Comparison of ENCODE assay signal across 8 cellular contexts in the genomic region with DNA sequence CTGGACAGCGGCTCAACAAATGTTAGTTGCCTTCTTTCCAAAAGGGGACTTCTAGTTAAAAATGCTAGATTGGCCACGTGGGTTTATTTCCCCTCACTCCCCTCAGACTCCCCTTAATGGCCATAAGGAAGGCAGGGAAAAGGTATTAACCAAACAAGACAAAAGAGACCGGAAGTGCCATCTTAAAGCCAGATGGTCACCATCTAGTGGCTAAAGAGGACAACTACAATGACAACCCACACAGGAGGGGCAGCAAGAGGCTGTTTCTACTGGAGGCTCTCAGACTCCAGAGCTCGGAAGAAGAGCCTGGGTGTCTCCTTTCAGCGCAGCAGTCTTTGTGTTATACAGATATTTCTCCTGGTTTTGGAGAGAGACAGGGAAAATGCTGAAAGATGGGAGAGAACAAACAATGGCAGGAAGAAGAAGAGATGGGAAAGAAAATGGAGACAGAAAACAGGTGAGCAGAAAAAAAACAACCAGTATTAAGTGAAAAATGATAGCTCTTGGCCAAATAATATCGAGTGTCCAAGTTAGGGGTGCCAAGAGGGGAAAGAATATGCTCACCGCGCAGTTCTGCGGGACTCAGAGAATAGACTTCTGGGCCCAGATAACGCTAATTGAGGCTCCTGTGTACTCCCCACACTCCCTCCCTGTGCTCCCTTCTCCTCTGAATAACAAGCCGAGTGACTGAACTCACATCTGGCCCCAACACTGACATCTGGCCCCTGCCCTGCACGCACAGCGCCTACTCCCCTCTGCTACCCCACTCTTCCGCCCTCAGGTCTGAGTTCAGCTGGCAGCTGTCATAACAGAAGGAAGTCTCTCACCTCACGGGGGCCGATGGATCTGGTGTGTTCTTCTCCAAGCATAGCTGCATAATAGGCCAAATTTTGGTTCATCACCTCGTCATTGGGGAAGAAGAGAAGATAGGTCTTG. TPM values are rescaled to one million over a fixed set of nuclear protein-coding genes. Genes with fewer than 3 reads are reported as not detected.
DNase-seq lines count a peak whose midpoint lies in the region; ATAC-seq and TF ChIP-seq lines count a peak whose summit lies in the region.

No MANE protein-coding gene starts in this region.

- peaks cover under 1% of the 10 kb centered on the region for H3K9me3 Mint-ChIP-seq in Caco-2 (ENCODE audit: unreplicated experiment)

- no peaks in the 10 kb centered on the region for H3K4me1 ChIP-seq in Caco-2
- H3K4me1 ChIP-seq in breast epithelium: no peaks in the 10 kb centered on the region
- no peaks in the 10 kb centered on the region for H3K4me1 ChIP-seq in uterus

- H3K36me3 ChIP-seq in Caco-2 (ENCODE audit: control insufficient read depth, insufficient read depth, low read length) (no peaks in the 10 kb centered on the region), breast epithelium (peaks cover 2% of the 10 kb centered on the region), uterus (no peaks in the 10 kb centered on the region)

- H3K27me3 ChIP-seq in Caco-2 (replicated peaks; ENCODE audit: control insufficient read depth, insufficient read depth, low read length) (no peaks in the 10 kb centered on the region), breast epithelium (no peaks in the 10 kb centered on the region), uterus (no peaks in the 10 kb centered on the region)

- no peaks in the 10 kb centered on the region for H3K27me3 Mint-ChIP-seq in Caco-2 (ENCODE audit: insufficient read depth, unreplicated experiment)

- H3K9me3 ChIP-seq in Caco-2 (no peaks in the 10 kb centered on the region), breast epithelium (no peaks in the 10 kb centered on the region), uterus (no peaks in the 10 kb centered on the region)

- POLR2A ChIA-PET in Caco-2 (lab: Charles Lee): interaction anchor here (1.3 kb wide), 1 partner anchor 10 kb away, joined by 6 read pairs; a partner anchor contains a TSS

- H3K4me3 Mint-ChIP-seq in Caco-2 (ENCODE audit: unreplicated experiment): no peak overlapping the region

- ATAC-seq in left lobe of liver: peak; percentile 94

- peak in 1 of 2 experiments; percentile 49 for DNase-seq in Caco-2
- DNase-seq in HFF-Myc (ENCODE audit: extremely low read depth, low read depth): peak; percentile 40
- peak; percentile 94 for DNase-seq in NCI-H82 (lab: John Stamatoyannopoulos, UW)
- no peak for DNase-seq in breast epithelium (ENCODE audit: low spot score in 2 of 2)
- peak; percentile 29 for DNase-seq in left lobe of liver (ENCODE audit: low spot score)
- no peak for DNase-seq in uterus
- no peak for DNase-seq in UCSD-AML1 (lab: John Stamatoyannopoulos, UW; ENCODE audit: unreplicated experiment)
- no peak for DNase-seq in NCI-H1048 (lab: John Stamatoyannopoulos, UW)

- H3K4me1 Mint-ChIP-seq in Caco-2 (ENCODE audit: low read depth, unreplicated experiment): peaks cover 6% of the 10 kb centered on the region

- H3K36me3 Mint-ChIP-seq in Caco-2 (ENCODE audit: insufficient read depth, unreplicated experiment): peaks cover 12% of the 10 kb centered on the region

- H3K27ac Mint-ChIP-seq in Caco-2 (ENCODE audit: unreplicated experiment): no peak overlapping the region

- CTCF ChIA-PET in Caco-2 (lab: Charles Lee): interaction anchor here (0.8 to 2.0 kb wide), 3 partner anchors 9 to 317 kb away, joined by 3 to 9 read pairs (median 4); a partner anchor contains a TSS

- H3K27ac ChIP-seq in breast epithelium (no peak overlapping the region), uterus (no peak overlapping the region)

- BruUV-seq in Caco-2 (replicated peaks; lab: Mats Ljungman, UMichigan): no TSS peak

- TF ChIP-seq POLR2A in breast epithelium (IDR thresholded peaks at IDR 0.05): no peak
- no peak for TF ChIP-seq POLR2A in uterus (IDR thresholded peaks at IDR 0.05)

- TF ChIP-seq CTCF in Caco-2 (IDR thresholded peaks at IDR 0.05; ENCODE audit: insufficient read depth in 1 of 2, low read depth in 1 of 2, low read length in 1 of 2, severe bottlenecking in 1 of 2, unreplicated experiment in 1 of 2) (peak; percentile 61 to 64), HFF-Myc (IDR thresholded peaks at IDR 0.05; ENCODE audit: low read depth, low read length, missing control alignments) (peak; percentile 75), breast epithelium (IDR thresholded peaks at IDR 0.05) (peak; percentile 20 to 72 (median 61)), uterus (IDR thresholded peaks at IDR 0.05) (peak; percentile 23 to 54 (median 40))

- intact Hi-C loops in Caco-2 (cut with micrococcal nuclease; ENCODE audit: unreplicated experiment) (loop anchor here (5.0 kb wide), 1 partner anchor 180 kb away; no protein-coding TSS in a partner anchor), breast epithelium (cut with DNase I; ENCODE audit: low total_unique reads) (no loop called here), uterus (cut with DNase I; ENCODE audit: low total_unique reads) (no loop called here)

- H3K4me3 ChIP-seq in Caco-2 (ENCODE audit: low read depth, low read length) (no peak overlapping the region), HFF-Myc (replicated peaks; ENCODE audit: low read depth, low read length) (no peak overlapping the region), breast epithelium (no peak overlapping the region), uterus (no peak overlapping the region)

RNA-seq across cellular contexts. Expression of a gene that starts 9.6 kb away (rescaled TPM):
- total RNA-seq in Caco-2 (2022): 20.5 and 21.2 TPM in 2 replicates
- 10 to 100 TPM; 23.1 to 34.9 (median 34.4) TPM for total RNA-seq in breast epithelium
- total RNA-seq in left lobe of liver: 26.5 TPM
- 100 to 1,000 TPM in 1 of 4 donors, 10 to 100 TPM in 3; 11.5 to 119 (median 34.7) TPM for total RNA-seq in uterus

RNA-seq across cellular contexts. Expression of a gene that starts 9.8 kb away (rescaled TPM):
- total RNA-seq in Caco-2 (2022) (6.1 and 6.3 TPM in 2 replicates), breast epithelium (10 to 100 TPM in 1 of 3 donors, 1 to 10 TPM in 2; 5.2 to 10.8 (median 6.7) TPM), left lobe of liver (4.0 TPM), uterus (1 to 10 TPM in 2 of 4 donors, under 1 TPM in 1, not detected in 1; 0.26 to 6.7 (median 5.7) TPM)

RNA-seq across cellular contexts. Expression of a gene that starts 17.2 kb away (rescaled TPM):
- total RNA-seq in Caco-2 (2022): 2.9 and 4.0 TPM in 2 replicates
- 1 to 10 TPM in 2 of 3 donors, not detected in 1; 2.9 to 3.1 TPM for total RNA-seq in breast epithelium
- total RNA-seq in left lobe of liver: not detected
- under 1 TPM in 1 of 4 donors, not detected in 3; 0.28 TPM for total RNA-seq in uterus

RNA-seq across cellular contexts. Expression of a gene that starts 27.6 kb away (rescaled TPM):
- 0.58 and 0.68 TPM in 2 replicates for total RNA-seq in Caco-2 (2022)
- total RNA-seq in breast epithelium: under 1 TPM; under 0.01 to 0.59 (median 0.16) TPM
- 0.08 TPM for total RNA-seq in left lobe of liver
- 1 to 10 TPM in 1 of 4 donors, under 1 TPM in 1, not detected in 2; 0.07 to 1.1 TPM for total RNA-seq in uterus

RNA-seq across cellular contexts. Expression of a gene that starts 59.7 kb away (rescaled TPM):
- total RNA-seq in Caco-2 (2022): 4.8 and 5.2 TPM in 2 replicates
- 10 to 100 TPM; 11.1 to 22.1 (median 14.9) TPM for total RNA-seq in breast epithelium
- total RNA-seq in left lobe of liver: 15.1 TPM
- total RNA-seq in uterus: 10 to 100 TPM in 2 of 4 donors, 1 to 10 TPM in 1, under 1 TPM in 1; 0.59 to 16.0 (median 7.6) TPM

Comparison
In these comparisons a context has a peak if more than half of its experiments do, and no peak if none do; other contexts are left out.
1. DNase-seq: peak in HFF-Myc (single experiment), NCI-H82 (single experiment) and left lobe of liver (single experiment); none in breast epithelium (0 of 2), uterus (0 of 2), UCSD-AML1 (single experiment) and NCI-H1048 (single experiment).
2. Peak in every context shown above with its lines, with median percentiles within 50 percentile points of each other: CTCF ChIP-seq.